ENCODE assay signal across 16 cellular contexts in the genomic region with DNA sequence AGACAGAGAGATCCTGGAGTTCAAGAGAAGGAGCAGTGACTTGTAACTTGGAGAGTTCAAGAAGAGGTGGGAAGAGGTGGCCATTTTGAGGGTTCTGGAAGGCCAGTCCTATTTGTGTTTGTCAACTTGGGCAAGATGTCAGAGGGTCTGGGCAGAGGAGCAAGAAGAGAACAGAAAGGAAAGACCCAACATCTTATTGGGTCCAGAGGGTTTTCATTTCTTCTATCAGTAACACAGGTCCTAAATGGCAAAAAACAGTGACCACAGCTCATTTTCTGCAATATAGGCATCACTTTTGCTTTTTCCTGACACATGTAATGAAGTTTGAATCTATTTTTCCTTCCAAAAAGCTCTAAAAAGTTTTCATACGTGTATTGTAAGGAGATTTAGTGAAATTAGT. TPM values are rescaled to one million over a fixed set of nuclear protein-coding genes. Genes with fewer than 3 reads are reported as not detected.
DNase-seq lines count a peak whose midpoint lies in the region; ATAC-seq and TF ChIP-seq lines count a peak whose summit lies in the region.
"Had no signal": no experiment of that assay in that cellular context is flagged by ENCODE, and none has a peak within 500 bp of the region (broad histone marks: within the 10 kb centered on the region; RNA-seq: fewer than 3 reads in every experiment).

No MANE protein-coding gene starts in this region.

- H3K36me3 ChIP-seq in ACC112 (ENCODE audit: insufficient read depth, low read length) (no peaks in the 10 kb centered on the region), PC-3 (ENCODE audit: low read depth, low read length) (no peaks in the 10 kb centered on the region), esophagus squamous epithelium (no peaks in the 10 kb centered on the region)

- POLR2A ChIA-PET in PC-3 (lab: Charles Lee; ENCODE audit: unreplicated experiment), result interaction anchor here (0.7 kb wide), 1 partner anchor 259 kb away, joined by 3 read pairs; no protein-coding TSS in a partner anchor

- TF ChIP-seq POLR2A in esophagus squamous epithelium (IDR thresholded peaks at IDR 0.05), result no peak

- peaks cover 1% of the 10 kb centered on the region for H3K27me3 Mint-ChIP-seq in endothelial cell (ENCODE audit: unreplicated experiment)
- H3K27me3 Mint-ChIP-seq: type B pancreatic cell had no signal

- no peaks in the 10 kb centered on the region for H3K9me3 ChIP-seq in PC-3 (ENCODE audit: low read length)
- no peaks in the 10 kb centered on the region for H3K9me3 ChIP-seq in esophagus squamous epithelium

- H3F3A ChIP-seq in PC-3 (ENCODE audit: low read length, unreplicated experiment), result no peaks in the 10 kb centered on the region

- H3K4me1 ChIP-seq in ACC112 (ENCODE audit: control insufficient read depth, insufficient read depth, low read length, unreplicated experiment) (peaks cover 12% of the 10 kb centered on the region), PC-3 (ENCODE audit: insufficient read depth, low read length) (peaks cover 15% of the 10 kb centered on the region), esophagus squamous epithelium (peaks cover 11 to 29% (median 11%) of the 10 kb centered on the region in 3 donors)

- H3K36me3 Mint-ChIP-seq in endothelial cell (ENCODE audit: low read depth, unreplicated experiment), result peaks cover 10% of the 10 kb centered on the region
- H3K36me3 Mint-ChIP-seq: activated naive CD4-positive, alpha-beta T cell treated with anti-CD3 and anti-CD28 coated beads, Interleukin-2, amount 10 ng/mL, durations not matched to agents 7 days and 5 days; type B pancreatic cell had no signal

- H3K9me3 Mint-ChIP-seq in endothelial cell (ENCODE audit: unreplicated experiment), result peaks cover 4% of the 10 kb centered on the region
- H3K9me3 Mint-ChIP-seq: activated B cell treated with CpG ODN at 0.5 μM for 24 hours had no signal

- TF ChIP-seq CTCF in PC-3 (conservative IDR thresholded peaks at IDR 0.05; ENCODE audit: low read depth, low read length) (no peak), esophagus squamous epithelium (IDR thresholded peaks at IDR 0.05) (no peak), endothelial cell (IDR thresholded peaks at IDR 0.05; ENCODE audit: unreplicated experiment) (no peak), GM20000 (IDR thresholded peaks at IDR 0.05; ENCODE audit: extremely low read depth, missing control alignments) (no peak)

- H3K9ac ChIP-seq in PC-3 (ENCODE audit: low read length), result no peak overlapping the region

- no peak overlapping the region for H3K27ac ChIP-seq in ACC112 (ENCODE audit: low read depth, low read length)
- H3K27ac ChIP-seq in PC-3 (ENCODE audit: low read length), result peak overlapping the region; percentile 22
- peak overlapping the region; percentile 48 to 84 (median 78) for H3K27ac ChIP-seq in esophagus squamous epithelium
- H3K27ac ChIP-seq in skin epidermis, result peak overlapping the region in 11 of 21 experiments; percentile 2 to 57 (median 15)

- H3K4me3 ChIP-seq in ACC112 (ENCODE audit: low read depth, low read length) (no peak overlapping the region), PC-3 (ENCODE audit: low read length) (no peak overlapping the region), esophagus squamous epithelium (no peak overlapping the region), skin epidermis (no peak overlapping the region)
- H3K4me3 ChIP-seq: mucosa of descending colon had no signal

- H3K4me1 Mint-ChIP-seq in endothelial cell (ENCODE audit: unreplicated experiment), result no peaks in the 10 kb centered on the region
- H3K4me1 Mint-ChIP-seq: activated B cell treated with CpG ODN at 0.5 μM for 24 hours; activated naive CD4-positive, alpha-beta T cell treated with anti-CD3 and anti-CD28 coated beads, Interleukin-2, amount 10 ng/mL, durations not matched to agents 7 days and 5 days had no signal

- intact Hi-C loops in PC-3 (cut with micrococcal nuclease), result loop anchor here (10.0 kb wide), 1 partner anchor 102 kb away; no protein-coding TSS in a partner anchor
- intact Hi-C loops in esophagus squamous epithelium (cut with DNase I), result no loop called here

- H2AFZ ChIP-seq in ACC112 (ENCODE audit: low read length, unreplicated experiment) (peak overlapping the region; percentile 64), PC-3 (ENCODE audit: low read length) (peak overlapping the region; percentile 62)

- H3K4me2 ChIP-seq in PC-3 (ENCODE audit: low read length), result peak overlapping the region; percentile 39

- no TSS peak for BruUV-seq in PC-3 (replicated peaks; lab: Mats Ljungman, UMichigan)

- H3K9me2 ChIP-seq in PC-3 (replicated peaks; ENCODE audit: low read length), result no peaks in the 10 kb centered on the region

- no peak overlapping the region for H3K27ac Mint-ChIP-seq in endothelial cell (ENCODE audit: unreplicated experiment)
- H3K27ac Mint-ChIP-seq: activated B cell treated with CpG ODN at 0.5 μM for 24 hours; activated naive CD4-positive, alpha-beta T cell treated with anti-CD3 and anti-CD28 coated beads, Interleukin-2, amount 10 ng/mL, durations not matched to agents 7 days and 5 days; type B pancreatic cell had no signal

- H3K79me2 ChIP-seq in ACC112 (ENCODE audit: control insufficient read depth, insufficient read depth, low read length, unreplicated experiment) (no peaks in the 10 kb centered on the region), PC-3 (ENCODE audit: low read length) (no peaks in the 10 kb centered on the region)

- H3K27me3 ChIP-seq in ACC112 (ENCODE audit: insufficient read depth, low read length) (no peaks in the 10 kb centered on the region), PC-3 (ENCODE audit: low read length) (no peaks in the 10 kb centered on the region), esophagus squamous epithelium (no peaks in the 10 kb centered on the region)

- no peaks in the 10 kb centered on the region for H4K20me1 ChIP-seq in PC-3 (ENCODE audit: low read length)

- no peak for DNase-seq in PC-3
- DNase-seq in esophagus squamous epithelium (lab: John Stamatoyannopoulos, UW), result no peak
- DNase-seq in endothelial cell (ENCODE audit: low spot score), result no peak
- no peak for DNase-seq in GM20000 (ENCODE audit: low spot score)
- DNase-seq in NCI-H1105 treated with DMSO at 0.1 percent for 48 hours (lab: John Stamatoyannopoulos, UW), result no peak
- DNase-seq in Ammon's horn (ENCODE audit: low spot score), result no peak
- DNase-seq: activated B cell treated with CpG ODN at 0.5 μM for 24 hours; activated naive CD4-positive, alpha-beta T cell treated with anti-CD3 and anti-CD28 coated beads, Interleukin-2, amount 10 ng/mL, durations not matched to agents 7 days and 5 days; central memory CD4-positive, alpha-beta T cell; H7; NCI-H1417; NCI-H345 had no signal

- whole genome bisulfite sequencing in esophagus squamous epithelium, 2 donors, result 21 to 25% methylated on average over 1 of the region's 1 CpG

- CTCF ChIA-PET in PC-3 (lab: Charles Lee), result no interaction called here

- ATAC-seq in PC-3, result no peak

- H3K4me3 Mint-ChIP-seq in endothelial cell (ENCODE audit: unreplicated experiment), result no peak overlapping the region
- H3K4me3 Mint-ChIP-seq: activated B cell treated with CpG ODN at 0.5 μM for 24 hours; activated naive CD4-positive, alpha-beta T cell treated with anti-CD3 and anti-CD28 coated beads, Interleukin-2, amount 10 ng/mL, durations not matched to agents 7 days and 5 days; type B pancreatic cell had no signal

RNA-seq across cellular contexts. Expression of a gene that starts 38.3 kb away (rescaled TPM):
- not detected in 2 replicates for total RNA-seq in PC-3 (2014; rRNA removed)
- 1 to 10 TPM in 2 of 4 donors, under 1 TPM in 2; 0.34 to 1.1 (median 1.1) TPM for total RNA-seq in esophagus squamous epithelium
- 4.9 TPM for total RNA-seq in endothelial cell (ENCODE audit: unreplicated experiment)
